ENCODE assay signal across 8 cellular contexts in the genomic region with DNA sequence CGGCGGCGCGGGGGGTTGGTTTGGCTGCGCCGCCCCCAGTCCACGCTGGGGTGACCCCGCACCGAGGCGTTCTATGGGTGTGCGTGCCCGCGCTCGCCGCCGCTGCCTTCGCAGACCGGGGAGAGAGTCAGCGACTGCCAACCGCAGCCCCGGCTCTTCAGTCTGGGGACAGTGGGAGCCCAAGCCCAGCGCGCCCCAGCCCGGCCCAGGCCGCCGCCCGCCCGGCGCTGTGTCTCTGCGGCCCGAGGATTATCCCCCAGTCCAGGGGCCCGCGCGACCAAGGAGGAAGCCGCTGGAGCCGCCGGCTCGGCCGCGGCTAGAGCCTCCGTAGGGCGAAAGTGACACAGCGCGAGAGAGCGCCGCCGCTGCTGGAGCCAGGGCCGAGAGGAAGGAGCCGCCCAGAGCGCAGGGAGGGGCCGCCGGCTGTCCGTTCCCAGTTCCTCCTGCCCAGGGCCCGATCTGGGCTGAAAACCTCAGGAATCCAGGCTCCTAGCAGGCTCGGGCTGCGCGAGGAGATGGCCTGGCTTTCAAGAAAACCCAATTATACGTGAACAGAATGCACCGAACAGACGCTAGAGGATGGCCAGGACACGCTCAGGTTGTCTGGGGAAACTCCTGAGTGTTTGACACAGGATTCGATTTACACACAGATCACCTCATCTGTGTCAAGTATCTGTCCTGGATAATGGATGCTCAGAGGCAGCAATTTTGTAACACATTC. TPM values are rescaled to one million over a fixed set of nuclear protein-coding genes. Genes with fewer than 3 reads are reported as not detected.
DNase-seq lines count a peak whose midpoint lies in the region; ATAC-seq and TF ChIP-seq lines count a peak whose summit lies in the region.

No MANE protein-coding gene starts in this region.

- H3K9me3 ChIP-seq in endocrine pancreas (ENCODE audit: control insufficient read depth, low read length), result no peaks in the 10 kb centered on the region
- H3K9me3 ChIP-seq in lower lobe of right lung, result no peaks in the 10 kb centered on the region

- H3K4me1 ChIP-seq in endocrine pancreas (ENCODE audit: control insufficient read depth, insufficient read depth, low read length), result no peaks in the 10 kb centered on the region
- peaks cover 26% of the 10 kb centered on the region for H3K4me1 ChIP-seq in lower lobe of right lung

- H3K4me3 ChIP-seq in H7 (ENCODE audit: insufficient read depth, low read depth, low read length), result peak overlapping the region; percentile 74
- peak overlapping the region; percentile 74 for H3K4me3 ChIP-seq in endocrine pancreas (ENCODE audit: control insufficient read depth, insufficient read depth, low read length)
- H3K4me3 ChIP-seq in lower lobe of right lung, result peak overlapping the region; percentile 80

- peak overlapping the region; percentile 89 for H3K27ac ChIP-seq in lower lobe of right lung

- intact Hi-C loops in lower lobe of right lung (cut with DNase I), result no loop called here

- DNase-seq in ELF-1 (ENCODE audit: low read depth, low spot score) (peak; percentile 88), H7 (peak; percentile 78), NCI-H146 (lab: John Stamatoyannopoulos, UW) (peak; percentile 82), lower lobe of right lung (peak; percentile 84), NCI-H446 treated with DMSO at 0.1 percent for 48 hours (lab: John Stamatoyannopoulos, UW) (no peak)
- peak; percentile 16 to 17 for DNase-seq in activated CD4-positive, alpha-beta T cell treated with anti-CD3 and anti-CD28 coated beads for 4 hours
- DNase-seq in stimulated activated naive CD4-positive, alpha-beta T cell treated with Interleukin-2 at 50 U/mL for 16 hours (lab: John Stamatoyannopoulos, UW), result peak; percentile 5

- H3K36me3 ChIP-seq in H7 (replicated peaks; ENCODE audit: control insufficient read depth, insufficient read depth, low read length) (no peaks in the 10 kb centered on the region), endocrine pancreas (ENCODE audit: control insufficient read depth, insufficient read depth, low read length) (no peaks in the 10 kb centered on the region), lower lobe of right lung (no peaks in the 10 kb centered on the region)

- peak; percentile 81 to 82 for ATAC-seq in lower lobe of right lung

- H3K27me3 ChIP-seq in H7 (ENCODE audit: control insufficient read depth, insufficient read depth, low read length) (peaks cover 7% of the 10 kb centered on the region), endocrine pancreas (ENCODE audit: control insufficient read depth, insufficient read depth, low read length) (no peaks in the 10 kb centered on the region), lower lobe of right lung (ENCODE audit: low read depth) (no peaks in the 10 kb centered on the region)

- peak overlapping the region; percentile 47 for H3K9ac ChIP-seq in endocrine pancreas (ENCODE audit: control insufficient read depth, insufficient read depth, low read length)

- TF ChIP-seq CTCF in lower lobe of right lung (IDR thresholded peaks at IDR 0.05), result no peak

RNA-seq across cellular contexts. Expression of gene CTIF, which starts 2.4 kb away (rescaled TPM):
- 9.8 and 25.7 TPM in 2 replicates for total RNA-seq in H7 (2014; rRNA removed; shearing (Covaris generic))
- total RNA-seq in lower lobe of right lung, result 54.8 TPM
